Comparison of ENCODE assay signal across 16 cellular contexts in the genomic region with DNA sequence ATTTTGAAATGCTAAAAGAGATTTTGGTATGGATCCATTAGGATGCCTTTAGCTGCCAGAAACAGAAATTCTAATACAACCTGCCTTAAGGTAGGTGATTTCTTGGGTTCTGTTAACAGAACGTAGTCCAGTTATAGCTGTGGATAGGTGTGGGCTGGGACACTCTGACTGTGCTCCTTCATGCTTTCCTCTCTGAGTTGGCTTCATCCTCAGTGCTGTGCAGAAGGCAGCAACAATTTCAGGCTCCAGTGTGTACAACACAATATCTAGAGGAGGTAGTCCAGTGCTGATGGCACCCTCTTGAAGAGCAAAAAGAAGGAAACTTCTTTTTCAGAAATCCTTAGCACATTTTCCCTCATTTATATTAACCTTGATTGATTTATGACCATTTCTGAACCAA. TPM values are rescaled to one million over a fixed set of nuclear protein-coding genes. Genes with fewer than 3 reads are reported as not detected.
DNase-seq lines count a peak whose midpoint lies in the region; ATAC-seq and TF ChIP-seq lines count a peak whose summit lies in the region.
"Had no signal": no experiment of that assay in that cellular context is flagged by ENCODE, and none has a peak within 500 bp of the region (broad histone marks: within the 10 kb centered on the region; RNA-seq: fewer than 3 reads in every experiment).

No MANE protein-coding gene starts in this region.

- H3K4me1 ChIP-seq in left ventricle myocardium inferior (peaks cover 100% of the 10 kb centered on the region), ascending aorta (peaks cover 0 to 51% of the 10 kb centered on the region in 2 donors), tibial artery (peaks cover 0 to 99% (median 37%) of the 10 kb centered on the region in 4 donors)
- H3K4me1 ChIP-seq: HAP-1 had no signal

- no peak overlapping the region for H3K4me3 Mint-ChIP-seq in memory B cell
- no peak overlapping the region for H3K4me3 Mint-ChIP-seq in endothelial cell (ENCODE audit: unreplicated experiment)
- H3K4me3 Mint-ChIP-seq: CD14-positive monocyte; CD8-positive, alpha-beta T cell had no signal

- H3K36me3 ChIP-seq in left ventricle myocardium inferior (peaks cover 20% of the 10 kb centered on the region), ascending aorta (no peaks in the 10 kb centered on the region), tibial artery (no peaks in the 10 kb centered on the region)

- TF ChIP-seq CTCF in left ventricle myocardium inferior (IDR thresholded peaks at IDR 0.05; ENCODE audit: borderline replicate concordance) (no peak), ascending aorta (IDR thresholded peaks at IDR 0.05) (no peak), tibial artery (IDR thresholded peaks at IDR 0.05) (no peak), endothelial cell (IDR thresholded peaks at IDR 0.05; ENCODE audit: unreplicated experiment) (no peak)

- intact Hi-C loops in left ventricle myocardium inferior (cut with micrococcal nuclease): no loop called here
- intact Hi-C loops in Right ventricle myocardium superior (cut with DNase I): no loop called here
- intact Hi-C loops in ascending aorta (cut with DNase I): loop anchor here (10.0 kb wide), 2 partner anchors 47 to 697 kb away; no protein-coding TSS in a partner anchor
- intact Hi-C loops in tibial artery (cut with DNase I; ENCODE audit: low total_unique reads): loop anchor here (5.0 kb wide), 1 partner anchor 45 kb away; no protein-coding TSS in a partner anchor

- H3K27ac ChIP-seq in left ventricle myocardium inferior (replicated peaks) (peak overlapping the region; percentile 56), ascending aorta (peak overlapping the region; percentile 33 to 77), tibial artery (peak overlapping the region; percentile 61 to 77)
- H3K27ac ChIP-seq: 22Rv1 had no signal

- H3K36me3 Mint-ChIP-seq in memory B cell (peaks cover 26% of the 10 kb centered on the region), endothelial cell (ENCODE audit: low read depth, unreplicated experiment) (no peaks in the 10 kb centered on the region)

- DNase-seq in left ventricle myocardium inferior: no peak
- no peak for DNase-seq in Right ventricle myocardium superior
- no peak for DNase-seq in ascending aorta (ENCODE audit: low spot score in 2 of 2)
- DNase-seq in memory B cell (ENCODE audit: low spot score in 2 of 2): no peak
- DNase-seq in tibial artery: no peak
- DNase-seq in SKM-1 (lab: John Stamatoyannopoulos, UW; ENCODE audit: unreplicated experiment): no peak
- DNase-seq in NK-92 (lab: John Stamatoyannopoulos, UW; ENCODE audit: unreplicated experiment): no peak
- DNase-seq in endothelial cell (ENCODE audit: low spot score): no peak
- DNase-seq: CD8-positive, alpha-beta T cell; COR-L47; DMS153; DMS79 treated with DMSO at 0.1 percent for 48 hours; EL had no signal

- H3K4me1 Mint-ChIP-seq in memory B cell: peaks cover 17% of the 10 kb centered on the region
- no peaks in the 10 kb centered on the region for H3K4me1 Mint-ChIP-seq in endothelial cell (ENCODE audit: unreplicated experiment)

- H3K4me3 ChIP-seq in left ventricle myocardium inferior (no peak overlapping the region), ascending aorta (no peak overlapping the region), tibial artery (no peak overlapping the region)
- H3K4me3 ChIP-seq: HAP-1 had no signal

- no peaks in the 10 kb centered on the region for H3K9me3 Mint-ChIP-seq in memory B cell
- no peaks in the 10 kb centered on the region for H3K9me3 Mint-ChIP-seq in endothelial cell (ENCODE audit: unreplicated experiment)
- H3K9me3 Mint-ChIP-seq: CD14-positive monocyte; CD8-positive, alpha-beta T cell had no signal

- H3K27me3 ChIP-seq in left ventricle myocardium inferior (ENCODE audit: low read depth) (no peaks in the 10 kb centered on the region), ascending aorta (no peaks in the 10 kb centered on the region), tibial artery (no peaks in the 10 kb centered on the region)

- H3K27me3 Mint-ChIP-seq in memory B cell (no peaks in the 10 kb centered on the region), endothelial cell (ENCODE audit: unreplicated experiment) (peaks cover 3% of the 10 kb centered on the region)

- peak overlapping the region; percentile 70 for H3K27ac Mint-ChIP-seq in memory B cell
- no peak overlapping the region for H3K27ac Mint-ChIP-seq in endothelial cell (ENCODE audit: unreplicated experiment)

- ATAC-seq in Right ventricle myocardium superior (ENCODE audit: poor library complexity): no peak
- ATAC-seq in memory B cell (ENCODE audit: low read depth): no peak
- ATAC-seq: CD8-positive, alpha-beta T cell had no signal

- H3K9me3 ChIP-seq in left ventricle myocardium inferior (replicated peaks) (no peaks in the 10 kb centered on the region), ascending aorta (no peaks in the 10 kb centered on the region), tibial artery (no peaks in the 10 kb centered on the region)
- H3K9me3 ChIP-seq: HAP-1 had no signal

RNA-seq across cellular contexts. Expression of a gene that starts 34.4 kb away (rescaled TPM):
- total RNA-seq in left ventricle myocardium inferior (656 TPM), Right ventricle myocardium superior (573 TPM), ascending aorta (13.3 TPM), endothelial cell (ENCODE audit: unreplicated experiment) (21.7 TPM)

Comparison
In these comparisons a context has a peak if more than half of its experiments do, and no peak if none do; other contexts are left out.
1. RNA of a gene that starts 34.4 kb away (total RNA-seq): 656 TPM in left ventricle myocardium inferior (single experiment) and 573 TPM in Right ventricle myocardium superior (single experiment); 21.7 TPM in endothelial cell (single experiment) and 13.3 TPM in ascending aorta (single experiment); every median in the first group is over 10 times any median in the second.
2. intact Hi-C loops: an anchor here in ascending aorta (10.0 kb wide) and tibial artery (5.0 kb wide); none called in left ventricle myocardium inferior and Right ventricle myocardium superior.
3. Peak in every context shown above with its lines, with median percentiles within 50 percentile points of each other: H3K27ac ChIP-seq.